ENCODE assay signal across 21 cellular contexts in the genomic region with DNA sequence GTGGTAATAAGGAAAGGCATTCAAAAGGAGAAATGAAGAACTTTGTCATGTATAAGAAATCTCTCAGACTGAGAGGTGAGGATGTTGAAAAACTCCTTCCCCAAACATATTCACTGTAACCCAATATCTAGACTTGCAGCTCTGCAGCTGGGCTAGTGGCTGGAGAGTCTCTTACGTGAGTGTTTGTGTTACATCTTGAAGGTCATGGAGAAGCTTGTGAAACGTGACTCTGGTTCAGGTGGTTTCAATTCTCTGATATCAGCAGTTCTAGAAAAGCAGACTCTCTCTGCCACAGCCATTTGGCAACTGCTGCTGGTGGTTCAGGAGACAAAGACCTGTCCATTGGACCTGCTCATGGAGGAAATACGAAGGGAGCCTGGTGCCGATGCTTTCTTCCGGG. TPM values are rescaled to one million over a fixed set of nuclear protein-coding genes. Genes with fewer than 3 reads are reported as not detected.
A peak's percentile ranks its signal among the peaks of the same experiment; 100 is the strongest.
DNase-seq lines count a peak whose midpoint lies in the region; ATAC-seq, FAIRE-seq and TF ChIP-seq lines count a peak whose summit lies in the region.
"Had no signal": no experiment of that assay in that cellular context is flagged by ENCODE, and none has a peak within 500 bp of the region (broad histone marks: within the 10 kb centered on the region; RNA-seq: fewer than 3 reads in every experiment).

No MANE protein-coding gene starts in this region.

- no peaks in the 10 kb centered on the region for H3K79me2 ChIP-seq in GM23338 (replicated peaks; ENCODE audit: insufficient read depth)

- peak; percentile 30 for DNase-seq in IMR-90
- peak; percentile 62 for DNase-seq in NCI-H2107 (lab: John Stamatoyannopoulos, UW)
- peak; percentile 85 for DNase-seq in RPMI8226
- peak in 1 of 6 donors; percentile 43 for DNase-seq in pancreas
- DNase-seq in mesenchymal stem cell, result no peak
- no peak for DNase-seq in right atrium auricular region (ENCODE audit: low spot score)
- DNase-seq in GM23338 (ENCODE audit: low spot score), result no peak
- DNase-seq: foreskin keratinocyte; H9; hippocampal formation; naive thymus-derived CD4-positive, alpha-beta T cell; SK-N-SH; stimulated activated naive CD4-positive, alpha-beta T cell had no signal

- no peaks in the 10 kb centered on the region for H3F3A ChIP-seq in GM23338 (replicated peaks; ENCODE audit: low read depth)

- H3K27me3 ChIP-seq in IMR-90 (ENCODE audit: control insufficient read depth, insufficient read depth, low read length), result no peaks in the 10 kb centered on the region
- no peaks in the 10 kb centered on the region for H3K27me3 ChIP-seq in pancreas
- H3K27me3 ChIP-seq in mesenchymal stem cell (ENCODE audit: control insufficient read depth in 1 of 2, insufficient read depth in 1 of 2, low read length in 2 of 2), result no peaks in the 10 kb centered on the region
- no peaks in the 10 kb centered on the region for H3K27me3 ChIP-seq in right atrium auricular region
- no peaks in the 10 kb centered on the region for H3K27me3 ChIP-seq in GM23338 (ENCODE audit: insufficient read depth)
- H3K27me3 ChIP-seq: foreskin keratinocyte, tibial nerve had no signal

- H2BK12ac ChIP-seq in mesenchymal stem cell (ENCODE audit: low read length in 2 of 2), result no peak overlapping the region

- no peak overlapping the region for H3K56ac ChIP-seq in IMR-90 (ENCODE audit: extremely low read depth, insufficient read depth, low read length)

- H2BK120ac ChIP-seq in IMR-90 (ENCODE audit: low read depth, low read length) (no peak overlapping the region), mesenchymal stem cell (ENCODE audit: low read depth, low read length) (no peak overlapping the region)

- H2AK9ac ChIP-seq in IMR-90 (replicated peaks; ENCODE audit: low read depth, low read length, poor library complexity), result no peak overlapping the region

- no peaks in the 10 kb centered on the region for H3K4me1 ChIP-seq in IMR-90 (ENCODE audit: control insufficient read depth, insufficient read depth, low read length)
- H3K4me1 ChIP-seq in pancreas, result peaks cover 25 to 44% (median 43%) of the 10 kb centered on the region in 3 donors
- peaks cover 1% of the 10 kb centered on the region for H3K4me1 ChIP-seq in mesenchymal stem cell (ENCODE audit: control insufficient read depth, insufficient read depth, low read depth, low read length)
- peaks cover 0 to 8% of the 10 kb centered on the region in 2 donors for H3K4me1 ChIP-seq in right atrium auricular region
- no peaks in the 10 kb centered on the region for H3K4me1 ChIP-seq in GM23338 (ENCODE audit: insufficient read depth)
- H3K4me1 ChIP-seq: foreskin keratinocyte had no signal

- H2AK5ac ChIP-seq in IMR-90 (ENCODE audit: low read depth, low read length) (no peak overlapping the region), mesenchymal stem cell (ENCODE audit: low read length, severe bottlenecking) (no peak overlapping the region)

- H3K27ac ChIP-seq in IMR-90 (ENCODE audit: insufficient read depth, low read length), result no peak overlapping the region
- peak overlapping the region in 2 of 4 donors; percentile 70 to 71 for H3K27ac ChIP-seq in pancreas
- no peak overlapping the region for H3K27ac ChIP-seq in mesenchymal stem cell (ENCODE audit: low read length, poor library complexity, severe bottlenecking)
- H3K27ac ChIP-seq in right atrium auricular region, result no peak overlapping the region
- H3K27ac ChIP-seq in GM23338 (ENCODE audit: low read depth), result no peak overlapping the region
- H3K27ac ChIP-seq: foreskin keratinocyte, tibial nerve had no signal

- H3K27ac Mint-ChIP-seq in GM23338, result no peak overlapping the region
- H3K27ac Mint-ChIP-seq: dendritic cell treated with granulocyte-macrophage colony-stimulating factor and Interleukin-4, amounts not matched to agents 40 ng/mL and 50 ng/mL, for 4 days; memory B cell had no signal

- TF ChIP-seq POLR2A in IMR-90 (IDR thresholded peaks at IDR 0.05; ENCODE audit: low read depth, low read length), result no peak

- FAIRE-seq in pancreas (lab: Jason Lieb, UNC), result no peak
- FAIRE-seq: endothelial cell of umbilical vein, keratinocyte had no signal

- H3K79me1 ChIP-seq in IMR-90 (ENCODE audit: low read depth in 1 of 2, low read length in 2 of 2) (no peaks in the 10 kb centered on the region), mesenchymal stem cell (replicated peaks; ENCODE audit: low read length, poor library complexity, severe bottlenecking) (peaks cover 2% of the 10 kb centered on the region)

- H2BK15ac ChIP-seq in IMR-90 (ENCODE audit: low read depth, low read length) (no peak overlapping the region), mesenchymal stem cell (ENCODE audit: low read depth, poor library complexity, severe bottlenecking) (no peak overlapping the region)

- TF ChIP-seq RAD21 in IMR-90 (IDR thresholded peaks at IDR 0.05; ENCODE audit: low read length), result no peak

- no peak overlapping the region for H3K23ac ChIP-seq in IMR-90 (ENCODE audit: low read depth, low read length)
- H3K23ac ChIP-seq in mesenchymal stem cell (ENCODE audit: low read length in 2 of 2), result no peak overlapping the region

- H3K14ac ChIP-seq in IMR-90 (replicated peaks; ENCODE audit: low read depth, low read length) (no peak overlapping the region), mesenchymal stem cell (ENCODE audit: low read length in 2 of 2) (no peak overlapping the region)

- H3K4me1 Mint-ChIP-seq in GM23338, result no peaks in the 10 kb centered on the region
- H3K4me1 Mint-ChIP-seq: H9, memory B cell had no signal

- no peak overlapping the region for H3K4me3 ChIP-seq in IMR-90 (ENCODE audit: insufficient read depth, low read depth, low read length)
- H3K4me3 ChIP-seq in pancreas, result no peak overlapping the region
- no peak overlapping the region for H3K4me3 ChIP-seq in mesenchymal stem cell (ENCODE audit: insufficient read depth in 1 of 2, low read depth in 1 of 2, low read length in 2 of 2)
- no peak overlapping the region for H3K4me3 ChIP-seq in right atrium auricular region
- no peak overlapping the region for H3K4me3 ChIP-seq in GM23338
- H3K4me3 ChIP-seq: tibial nerve had no signal

- no peaks in the 10 kb centered on the region for H3K9me3 Mint-ChIP-seq in GM23338
- H3K9me3 Mint-ChIP-seq: dendritic cell treated with granulocyte-macrophage colony-stimulating factor and Interleukin-4, amounts not matched to agents 40 ng/mL and 50 ng/mL, for 4 days; H9; memory B cell; naive thymus-derived CD4-positive, alpha-beta T cell had no signal

- H3K4me3 Mint-ChIP-seq in GM23338, result no peak overlapping the region
- H3K4me3 Mint-ChIP-seq: dendritic cell treated with granulocyte-macrophage colony-stimulating factor and Interleukin-4, amounts not matched to agents 40 ng/mL and 50 ng/mL, for 4 days; H9; memory B cell; naive thymus-derived CD4-positive, alpha-beta T cell had no signal

- H4K8ac ChIP-seq in IMR-90 (ENCODE audit: low read depth in 2 of 2, low read length in 2 of 2), result no peak overlapping the region
- no peak overlapping the region for H4K8ac ChIP-seq in mesenchymal stem cell (ENCODE audit: low read length)

- H2BK20ac ChIP-seq in IMR-90 (ENCODE audit: low read depth, low read length), result no peak overlapping the region

- no peak for TF ChIP-seq CTCF in IMR-90 (conservative IDR thresholded peaks at IDR 0.05; ENCODE audit: low read depth, low read length)
- no peak for TF ChIP-seq CTCF in pancreas (IDR thresholded peaks at IDR 0.05)
- TF ChIP-seq CTCF in right atrium auricular region (IDR thresholded peaks at IDR 0.05), result no peak
- TF ChIP-seq CTCF in GM23338 (conservative IDR thresholded peaks at IDR 0.05; ENCODE audit: low read depth in 2 of 2), result no peak

- H4K91ac ChIP-seq in IMR-90 (ENCODE audit: insufficient read depth, low read depth, low read length) (no peak overlapping the region), mesenchymal stem cell (ENCODE audit: low read length) (no peak overlapping the region)

- POLR2A ChIA-PET in IMR-90 (lab: Charles Lee; ENCODE audit: unreplicated experiment), result no interaction called here

- peaks cover 2% of the 10 kb centered on the region for H3K27me3 Mint-ChIP-seq in GM23338 (ENCODE audit: insufficient read depth, low read depth, poor library complexity)
- H3K27me3 Mint-ChIP-seq: dendritic cell treated with granulocyte-macrophage colony-stimulating factor and Interleukin-4, amounts not matched to agents 40 ng/mL and 50 ng/mL, for 4 days; memory B cell; naive thymus-derived CD4-positive, alpha-beta T cell had no signal

- H3K9me3 ChIP-seq in IMR-90 (ENCODE audit: control insufficient read depth, insufficient read depth, low read length) (no peaks in the 10 kb centered on the region), pancreas (no peaks in the 10 kb centered on the region), mesenchymal stem cell (ENCODE audit: control insufficient read depth, low read length) (no peaks in the 10 kb centered on the region), right atrium auricular region (no peaks in the 10 kb centered on the region)
- H3K9me3 ChIP-seq: SK-N-SH, tibial nerve had no signal

- BruUV-seq in IMR-90 (replicated peaks; lab: Mats Ljungman, UMichigan), result no TSS peak

- in situ Hi-C loops in IMR-90 (cut with MboI; ENCODE audit: low sequenced_read_pairs), result no loop called here

- intact Hi-C loops in IMR-90 (cut with micrococcal nuclease), result no loop called here
- intact Hi-C loops in pancreas (cut with DNase I), result loop anchor here in 1 of 3 donors (10.0 kb wide), 1 partner anchor 54 kb away; the partner anchor contains the start of gene ZBTB40

- no peak overlapping the region for H4K5ac ChIP-seq in IMR-90 (ENCODE audit: low read depth, low read length)

- no peaks in the 10 kb centered on the region for H3K9me2 ChIP-seq in GM23338 (ENCODE audit: insufficient read depth)
- H3K9me2 ChIP-seq: SK-N-SH had no signal

- CTCF ChIA-PET in IMR-90 (lab: Yijun Ruan, JAX), result no interaction called here

- peaks cover 16% of the 10 kb centered on the region; the same call in 2 of the 3 replicates for H3K36me3 Mint-ChIP-seq in GM23338 (ENCODE audit: low read depth)

- dilution Hi-C loops in IMR-90 (cut with HindIII; ENCODE audit: low sequenced_read_pairs, unreplicated experiment), result no loop called here

- no peak overlapping the region for H3K4ac ChIP-seq in IMR-90 (ENCODE audit: low read depth, low read length)
- H3K4ac ChIP-seq in mesenchymal stem cell (ENCODE audit: low read depth in 1 of 2, low read length in 2 of 2), result no peak overlapping the region

- H3K4me2 ChIP-seq in IMR-90 (ENCODE audit: low read depth, low read length) (no peak overlapping the region), mesenchymal stem cell (ENCODE audit: low read length, poor library complexity, severe bottlenecking) (no peak overlapping the region), GM23338 (no peak overlapping the region)
- H3K4me2 ChIP-seq: SK-N-SH had no signal

- no peak for ATAC-seq in IMR-90 (ENCODE audit: low read depth)
- ATAC-seq in pancreas, result peak; percentile 36 to 72 (median 48)
- ATAC-seq in GM21360 (IDR thresholded peaks at IDR 0.05; ENCODE audit: unreplicated experiment), result no peak
- no peak for ATAC-seq in GM23338
- ATAC-seq: foreskin keratinocyte; naive thymus-derived CD4-positive, alpha-beta T cell had no signal

- 60% methylated on average over 1 of the region's 5 CpGs; no CpG with 5 or more reads in 1 of the 2 experiments for WGBS in IMR-90 (ENCODE audit: extremely low coverage in 2 of 2, insufficient read length in 1 of 2), 2 experiments
- WGBS in pancreas, 2 donors, result 38 to 48% methylated on average over 5 of the region's 5 CpGs
- 92% methylated on average over 5 of the region's 5 CpGs for WGBS in mesenchymal stem cell

- H2BK5ac ChIP-seq in IMR-90 (ENCODE audit: low read depth, low read length, poor library complexity, severe bottlenecking) (no peak overlapping the region), mesenchymal stem cell (ENCODE audit: low read depth, low read length, poor library complexity, severe bottlenecking) (no peak overlapping the region)

- no peaks in the 10 kb centered on the region for H3K9me1 ChIP-seq in IMR-90 (ENCODE audit: insufficient read depth, low read length)

- peaks cover 33% of the 10 kb centered on the region for H3K36me3 ChIP-seq in IMR-90 (ENCODE audit: control insufficient read depth, insufficient read depth, low read length)
- peaks cover 0 to 25% (median 4%) of the 10 kb centered on the region in 3 donors for H3K36me3 ChIP-seq in pancreas
- peaks cover 34 to 75% of the 10 kb centered on the region in 2 experiments for H3K36me3 ChIP-seq in mesenchymal stem cell (ENCODE audit: control insufficient read depth in 1 of 2, insufficient read depth in 2 of 2, low read depth in 1 of 2, low read length in 2 of 2)
- H3K36me3 ChIP-seq in right atrium auricular region, result peaks cover 65% of the 10 kb centered on the region
- H3K36me3 ChIP-seq in GM23338 (ENCODE audit: insufficient read depth), result peaks cover 42% of the 10 kb centered on the region

- H3K18ac ChIP-seq in IMR-90 (ENCODE audit: low read depth, low read length) (no peak overlapping the region), mesenchymal stem cell (ENCODE audit: low read depth in 1 of 2, low read length in 2 of 2) (no peak overlapping the region)

- H3K9ac ChIP-seq in IMR-90 (ENCODE audit: low read depth, low read length) (no peak overlapping the region), mesenchymal stem cell (ENCODE audit: low read length) (no peak overlapping the region)
- H3K9ac ChIP-seq: SK-N-SH had no signal

- no peak overlapping the region for H2AFZ ChIP-seq in IMR-90 (replicated peaks; ENCODE audit: low read length, poor library complexity)
- no peak overlapping the region for H2AFZ ChIP-seq in mesenchymal stem cell (ENCODE audit: low read depth, low read length)
- no peak overlapping the region for H2AFZ ChIP-seq in GM23338

- no peaks in the 10 kb centered on the region for H4K20me1 ChIP-seq in IMR-90 (ENCODE audit: insufficient read depth, low read length)
- H4K20me1 ChIP-seq in GM23338 (replicated peaks; ENCODE audit: insufficient read depth), result peaks cover 8% of the 10 kb centered on the region; the same call in 1 of the 2 replicates

RNA-seq across cellular contexts. Expression of gene EPHA8, which starts 55.0 kb away (rescaled TPM):
- total RNA-seq in IMR-90 (2012; rRNA removed) (not detected in 2 replicates), pancreas (1 to 10 TPM in 3 of 6 donors, under 1 TPM in 3; 0.57 to 2.4 (median 0.86) TPM), right atrium auricular region (not detected)
- polyA plus RNA-seq in IMR-90 (2012; rRNA removed) (not detected in 2 replicates), pancreas (1 to 10 TPM; 2.7 to 8.1 TPM), GM23338 (2016; fragmentation: Nextera tagmentation; extraction: Ambion mirVana) (2.0 and 2.3 TPM in 2 replicates)
- not detected in 2 replicates for polyA plus RNA-seq in IMR-90 (2012; cell fraction: cytosol; rRNA removed)
- not detected in 2 replicates for polyA plus RNA-seq in IMR-90 (2012; cell fraction: nucleus; rRNA removed; ENCODE audit: low replicate concordance)
- polyA plus RNA-seq in mesenchymal stem cell (2013, experiment 1 of 2), result not detected
- polyA plus RNA-seq in mesenchymal stem cell (2013, experiment 2 of 2), result not detected
- total RNA-seq in GM23338 (2014; rRNA removed; shearing (Covaris generic)), result 2.0 and 5.0 TPM in 2 replicates
- total RNA-seq: endothelial cell of umbilical vein; foreskin keratinocyte; G401; naive thymus-derived CD4-positive, alpha-beta T cell; RPMI7951; tibial nerve had no signal
- polyA plus RNA-seq: endothelial cell of umbilical vein; foreskin keratinocyte; naive thymus-derived CD4-positive, alpha-beta T cell had no signal

RNA-seq across cellular contexts. Expression of gene ZBTB40, which starts 56.7 kb away (rescaled TPM):
- total RNA-seq in IMR-90 (2012; rRNA removed) (8.9 and 9.7 TPM in 2 replicates), pancreas (10 to 100 TPM in 3 of 6 donors, 1 to 10 TPM in 3; 6.2 to 16.0 (median 9.8) TPM), right atrium auricular region (10 to 100 TPM; 10.4 to 12.5 TPM)
- polyA plus RNA-seq in IMR-90 (2012; rRNA removed) (5.2 and 6.0 TPM in 2 replicates), pancreas (1 to 10 TPM; 9.0 to 9.8 TPM), GM23338 (2016; fragmentation: Nextera tagmentation; extraction: Ambion mirVana) (3.1 TPM in 2 replicates)
- 1.7 TPM in 2 replicates for polyA plus RNA-seq in IMR-90 (2012; cell fraction: cytosol; rRNA removed)
- polyA plus RNA-seq in IMR-90 (2012; cell fraction: nucleus; rRNA removed; ENCODE audit: low replicate concordance), result 24.5 and 27.8 TPM in 2 replicates
- 8.0 TPM for polyA plus RNA-seq in mesenchymal stem cell (2013, experiment 1 of 2)
- polyA plus RNA-seq in mesenchymal stem cell (2013, experiment 2 of 2), result 7.1 TPM
- total RNA-seq in GM23338 (2014; rRNA removed; shearing (Covaris generic)), result 22.1 and 22.7 TPM in 2 replicates

Comparison
In these comparisons a context has a peak if more than half of its experiments do, and no peak if none do; other contexts are left out.
1. ATAC-seq: peak in pancreas (4 of 4); none in IMR-90 (single experiment), GM21360 (single experiment) and GM23338 (single experiment).
2. DNase-seq: peak in IMR-90 (single experiment), NCI-H2107 (single experiment) and RPMI8226 (single experiment); none in mesenchymal stem cell (single experiment), right atrium auricular region (single experiment) and GM23338 (single experiment).